Comparison of ENCODE assay signal across 20 cellular contexts in genomic region chr6:10175330-10175729, GRCh38.
"Had no signal": no experiment of that assay in that cellular context is flagged by ENCODE, and none has a peak within 500 bp of the region (broad histone marks: within the 10 kb centered on the region; RNA-seq: fewer than 3 reads in every experiment).

No MANE protein-coding gene starts in this region.

- H3K4me1 ChIP-seq: foreskin keratinocyte, left ventricle myocardium inferior, lower lobe of right lung, pancreas, tibial artery, upper lobe of right lung, vagina had no signal

- H3K9me3 ChIP-seq: left ventricle myocardium inferior, lower lobe of right lung, pancreas, right lobe of liver, tibial artery, upper lobe of right lung, vagina had no signal

- FAIRE-seq: kidney, pancreas had no signal

- H3K27me3 ChIP-seq: foreskin keratinocyte, pancreas, right lobe of liver, upper lobe of right lung, vagina had no signal

- ATAC-seq: effector memory CD8-positive, alpha-beta T cell; foreskin keratinocyte; left cardiac atrium; lower lobe of right lung; pancreas; right lobe of liver; stimulated activated effector memory CD8-positive, alpha-beta T cell treated with anti-CD3 and anti-CD28 coated beads, Interleukin-12 subunit alpha, Interleukin-12 subunit beta, amount 100 ng/mL, for 72 hours; upper lobe of right lung had no signal

- DNase-seq: effector memory CD8-positive, alpha-beta T cell; erythroblast; immature natural killer cell; kidney; left cardiac atrium; left ventricle myocardium inferior; lower lobe of right lung; mesenchymal stem cell; midbrain; naive B cell; occipital lobe; pancreas; right lobe of liver; stimulated activated CD4-positive, alpha-beta T cell treated with anti-CD3 and anti-CD28 coated beads, Interleukin-4, amount 100 ng/mL, for 1 hour; stimulated activated CD8-positive, alpha-beta memory T cell treated with anti-CD3 and anti-CD28 coated beads, Interleukin-4, amount 100 ng/mL, for 48 hours; tibial artery; upper lobe of right lung had no signal

- H3K36me3 ChIP-seq: left ventricle myocardium inferior, lower lobe of right lung, pancreas, right lobe of liver, tibial artery, upper lobe of right lung, vagina had no signal

- H3K4me3 ChIP-seq: left ventricle myocardium inferior, lower lobe of right lung, pancreas, right lobe of liver, tibial artery, upper lobe of right lung, vagina had no signal

- H3K27ac ChIP-seq: foreskin keratinocyte, left ventricle myocardium inferior, lower lobe of right lung, pancreas, right lobe of liver, tibial artery, upper lobe of right lung, vagina had no signal
